1 cellular context compared by ENCODE assay signal in the genomic region with DNA sequence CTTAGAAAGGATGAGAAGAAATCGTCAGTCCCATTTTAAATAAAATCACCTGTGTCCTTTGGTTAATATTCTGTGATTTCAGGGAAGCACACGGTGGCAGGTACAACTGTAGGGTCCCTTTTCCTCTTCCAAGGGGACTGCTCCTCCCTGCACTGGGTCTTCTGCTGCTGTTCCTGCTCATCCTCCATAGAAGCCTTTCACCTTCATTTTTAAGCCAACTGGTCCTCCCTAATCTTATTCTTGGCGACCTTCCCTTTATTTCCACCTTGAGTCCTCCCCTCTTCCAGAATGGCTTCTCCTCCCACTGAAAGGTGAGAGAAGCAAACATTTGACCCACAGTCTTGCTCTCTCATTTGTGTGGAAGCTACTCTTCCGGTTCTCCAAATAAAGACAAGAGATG.
TF ChIP-seq lines count a peak whose summit lies in the region.

No MANE protein-coding gene starts in this region.

TF ChIP-seq in IMR-90, 13 proteins besides CTCF, POLR2A, EP300 and RAD21:
- no peak for TF ChIP-seq MXI1 (IDR thresholded peaks at IDR 0.05; ENCODE audit: borderline replicate concordance, low read depth, low read length)
- no peak for TF ChIP-seq ELK1 (IDR thresholded peaks at IDR 0.05; ENCODE audit: borderline replicate concordance, low read depth, low read length)
- no peak for TF ChIP-seq RFX5 (IDR thresholded peaks at IDR 0.05; ENCODE audit: low read depth, low read length)
- no peak for TF ChIP-seq RCOR1 (IDR thresholded peaks at IDR 0.05; ENCODE audit: insufficient replicate concordance, low read length)
- TF ChIP-seq SMC3 (IDR thresholded peaks at IDR 0.05; ENCODE audit: low read depth, low read length): no peak
- no peak for TF ChIP-seq MAFK (IDR thresholded peaks at IDR 0.05; ENCODE audit: low read depth, low read length)
- no peak for TF ChIP-seq BHLHE40 (IDR thresholded peaks at IDR 0.05; ENCODE audit: low read depth, low read length)
- no peak for TF ChIP-seq MAZ (IDR thresholded peaks at IDR 0.05; ENCODE audit: borderline replicate concordance, low read depth, low read length)
- TF ChIP-seq FOS (IDR thresholded peaks at IDR 0.05; ENCODE audit: low read depth, low read length): no peak
- no peak for TF ChIP-seq NFE2L2 (IDR thresholded peaks at IDR 0.05; ENCODE audit: low read depth, low read length)
- TF ChIP-seq, protein P1, sequence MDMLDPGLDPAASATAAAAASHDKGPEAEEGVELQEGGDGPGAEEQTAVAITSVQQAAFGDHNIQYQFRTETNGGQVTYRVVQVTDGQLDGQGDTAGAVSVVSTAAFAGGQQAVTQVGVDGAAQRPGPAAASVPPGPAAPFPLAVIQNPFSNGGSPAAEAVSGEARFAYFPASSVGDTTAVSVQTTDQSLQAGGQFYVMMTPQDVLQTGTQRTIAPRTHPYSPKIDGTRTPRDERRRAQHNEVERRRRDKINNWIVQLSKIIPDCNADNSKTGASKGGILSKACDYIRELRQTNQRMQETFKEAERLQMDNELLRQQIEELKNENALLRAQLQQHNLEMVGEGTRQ (IDR thresholded peaks at IDR 0.05; ENCODE audit: low read depth, low read length): no peak
- no peak for TF ChIP-seq CHD1 (IDR thresholded peaks at IDR 0.05; ENCODE audit: low read depth, low read length)
- no peak for TF ChIP-seq CEBPB (IDR thresholded peaks at IDR 0.05; ENCODE audit: low read depth, low read length)
TF ChIP-seq in IMR-90: peak in this region for 0.
